Comparison of ENCODE assay signal across 15 cellular contexts in the genomic region with DNA sequence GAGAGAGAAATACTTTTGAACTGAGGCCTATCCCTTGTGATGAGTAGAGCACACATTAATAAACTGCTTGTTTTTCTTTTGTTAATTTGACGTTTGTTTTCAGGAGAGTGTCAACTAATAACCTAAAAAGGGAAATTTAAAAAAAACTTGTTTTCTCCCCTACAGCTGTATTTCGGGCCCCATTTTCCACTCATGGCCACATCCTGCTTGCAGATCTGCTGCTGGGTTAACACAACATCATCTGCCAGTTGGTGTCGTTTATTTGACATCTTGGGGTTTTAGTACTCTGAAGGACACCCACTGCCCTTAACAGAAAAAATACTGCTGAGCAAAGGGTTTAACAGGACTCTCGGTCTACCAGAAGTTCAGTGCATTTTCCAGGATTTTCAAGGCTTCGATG. TPM values are rescaled to one million over a fixed set of nuclear protein-coding genes. Genes with fewer than 3 reads are reported as not detected.
DNase-seq lines count a peak whose midpoint lies in the region; ATAC-seq lines count a peak whose summit lies in the region.
"Had no signal": no experiment of that assay in that cellular context is flagged by ENCODE, and none has a peak within 500 bp of the region (broad histone marks: within the 10 kb centered on the region; RNA-seq: fewer than 3 reads in every experiment).

No MANE protein-coding gene starts in this region.

- no peaks in the 10 kb centered on the region for H3K4me1 ChIP-seq in mesenchymal stem cell (ENCODE audit: control insufficient read depth, insufficient read depth, low read depth, low read length)
- H3K4me1 ChIP-seq: Caco-2 had no signal

- peaks cover 4% of the 10 kb centered on the region for H3K36me3 Mint-ChIP-seq in activated naive CD8-positive, alpha-beta T cell treated with anti-CD3 and anti-CD28 coated beads, Interleukin-2, amount 10 ng/mL, durations not matched to agents 7 days and 5 days

- H4K8ac ChIP-seq in mesenchymal stem cell (ENCODE audit: low read length): no peak overlapping the region

- no peak overlapping the region for H3K27ac ChIP-seq in mesenchymal stem cell (ENCODE audit: low read length, poor library complexity, severe bottlenecking)

- H3K4me1 Mint-ChIP-seq in activated naive CD8-positive, alpha-beta T cell treated with anti-CD3 and anti-CD28 coated beads, Interleukin-2, amount 10 ng/mL, durations not matched to agents 7 days and 5 days: peaks cover 12% of the 10 kb centered on the region

- DNase-seq in activated CD4-positive, alpha-beta T cell treated with anti-CD3 and anti-CD28 coated beads for 4 hours: peak; percentile 19 to 38
- DNase-seq in activated naive CD8-positive, alpha-beta T cell treated with anti-CD3 and anti-CD28 coated beads, Interleukin-2, amount 10 ng/mL, durations not matched to agents 7 days and 5 days: no peak
- DNase-seq in stimulated activated CD8-positive, alpha-beta memory T cell treated with anti-CD3 and anti-CD28 coated beads, Interleukin-15, amount 100 ng/mL, for 24 hours (ENCODE audit: low read depth): peak; percentile 12
- no peak for DNase-seq in DMS153 treated with DMSO at 0.1 percent for 48 hours (lab: John Stamatoyannopoulos, UW; ENCODE audit: unreplicated experiment)
- no peak for DNase-seq in mesenchymal stem cell
- DNase-seq in left ventricle myocardium superior: no peak
- DNase-seq: anterior cingulate cortex, Caco-2, hypothalamus, IMR-90, SK-N-SH had no signal

- H3K36me3 ChIP-seq in mesenchymal stem cell (ENCODE audit: control insufficient read depth in 1 of 2, insufficient read depth in 2 of 2, low read depth in 1 of 2, low read length in 2 of 2): no peaks in the 10 kb centered on the region

- H3K4ac ChIP-seq in mesenchymal stem cell (ENCODE audit: low read depth in 1 of 2, low read length in 2 of 2): no peak overlapping the region

- no peak overlapping the region for H3K4me2 ChIP-seq in mesenchymal stem cell (ENCODE audit: low read length, poor library complexity, severe bottlenecking)
- H3K4me2 ChIP-seq: SK-N-SH had no signal

- no peak overlapping the region for H3K4me3 Mint-ChIP-seq in activated naive CD8-positive, alpha-beta T cell treated with anti-CD3 and anti-CD28 coated beads, Interleukin-2, amount 10 ng/mL, durations not matched to agents 7 days and 5 days

- POLR2A ChIA-PET in activated naive CD8-positive, alpha-beta T cell treated with anti-CD3 and anti-CD28 coated beads, Interleukin-2, amount 10 ng/mL, durations not matched to agents 7 days and 5 days (lab: Charles Lee): no interaction called here

- H2BK15ac ChIP-seq in mesenchymal stem cell (ENCODE audit: low read depth, poor library complexity, severe bottlenecking): no peak overlapping the region

- intact Hi-C loops in left ventricle myocardium superior (cut with micrococcal nuclease): no loop called here

- no peaks in the 10 kb centered on the region for H3K79me1 ChIP-seq in mesenchymal stem cell (replicated peaks; ENCODE audit: low read length, poor library complexity, severe bottlenecking)

- no peak overlapping the region for H2AK5ac ChIP-seq in mesenchymal stem cell (ENCODE audit: low read length, severe bottlenecking)

- WGBS in mesenchymal stem cell: 80% methylated on average over 4 of the region's 5 CpGs

- H2BK120ac ChIP-seq in mesenchymal stem cell (ENCODE audit: low read depth, low read length): no peak overlapping the region

- H2AFZ ChIP-seq in mesenchymal stem cell (ENCODE audit: low read depth, low read length): no peak overlapping the region

- no peak overlapping the region for H3K18ac ChIP-seq in mesenchymal stem cell (ENCODE audit: low read depth in 1 of 2, low read length in 2 of 2)

- H3K4me3 ChIP-seq in mesenchymal stem cell (ENCODE audit: insufficient read depth in 1 of 2, low read depth in 1 of 2, low read length in 2 of 2): no peak overlapping the region

- ATAC-seq in HG02885 (IDR thresholded peaks at IDR 0.05; ENCODE audit: poor library complexity, unreplicated experiment) (peak; percentile 51), GM18858 (IDR thresholded peaks at IDR 0.05; ENCODE audit: unreplicated experiment) (no peak), left ventricle myocardium superior (no peak)
- ATAC-seq in activated naive CD8-positive, alpha-beta T cell treated with anti-CD3 and anti-CD28 coated beads, Interleukin-2, amount 10 ng/mL, durations not matched to agents 7 days and 5 days (ENCODE audit: low read depth): peak; percentile 60

- no peak overlapping the region for H2BK5ac ChIP-seq in mesenchymal stem cell (ENCODE audit: low read depth, low read length, poor library complexity, severe bottlenecking)

- H4K91ac ChIP-seq in mesenchymal stem cell (ENCODE audit: low read length): no peak overlapping the region

- no peak overlapping the region for H3K14ac ChIP-seq in mesenchymal stem cell (ENCODE audit: low read length in 2 of 2)

- peak overlapping the region; percentile 17 for H3K27ac Mint-ChIP-seq in activated naive CD8-positive, alpha-beta T cell treated with anti-CD3 and anti-CD28 coated beads, Interleukin-2, amount 10 ng/mL, durations not matched to agents 7 days and 5 days

- H3K9me3 Mint-ChIP-seq in activated naive CD8-positive, alpha-beta T cell treated with anti-CD3 and anti-CD28 coated beads, Interleukin-2, amount 10 ng/mL, durations not matched to agents 7 days and 5 days: peaks cover 4% of the 10 kb centered on the region

- H3K27me3 ChIP-seq in mesenchymal stem cell (ENCODE audit: control insufficient read depth in 1 of 2, insufficient read depth in 1 of 2, low read length in 2 of 2): no peaks in the 10 kb centered on the region

- H3K27me3 Mint-ChIP-seq in activated naive CD8-positive, alpha-beta T cell treated with anti-CD3 and anti-CD28 coated beads, Interleukin-2, amount 10 ng/mL, durations not matched to agents 7 days and 5 days: peaks cover 8% of the 10 kb centered on the region

- peaks cover 12% of the 10 kb centered on the region for H3K9me3 ChIP-seq in mesenchymal stem cell (ENCODE audit: control insufficient read depth, low read length)
- H3K9me3 ChIP-seq: Caco-2 had no signal

- no peak overlapping the region for H3K23ac ChIP-seq in mesenchymal stem cell (ENCODE audit: low read length in 2 of 2)

- H2BK12ac ChIP-seq in mesenchymal stem cell (ENCODE audit: low read length in 2 of 2): no peak overlapping the region

- H3K9ac ChIP-seq in mesenchymal stem cell (ENCODE audit: low read length): no peak overlapping the region
- H3K9ac ChIP-seq: SK-N-SH had no signal

RNA-seq across cellular contexts. Expression of a gene that starts 0.8 kb away (rescaled TPM):
- 10 to 100 TPM; 44.6 to 45.2 TPM for total RNA-seq in activated naive CD8-positive, alpha-beta T cell treated with anti-CD3 and anti-CD28 coated beads, Interleukin-2, amount 10 ng/mL, durations not matched to agents 7 days and 5 days
- polyA plus RNA-seq in mesenchymal stem cell (2013, experiment 1 of 2): 0.06 TPM
- polyA plus RNA-seq in mesenchymal stem cell (2013, experiment 2 of 2): 0.10 TPM
- total RNA-seq in left ventricle myocardium superior: not detected
- total RNA-seq: Caco-2, IMR-90, myocyte, NCI-H460 had no signal
- polyA plus RNA-seq: IMR-90, SK-N-SH had no signal

Comparison
In these comparisons a context has a peak if more than half of its experiments do, and no peak if none do; other contexts are left out.
1. ATAC-seq: peak in HG02885 (single experiment) and activated naive CD8-positive, alpha-beta T cell treated with anti-CD3 and anti-CD28 coated beads, Interleukin-2, amount 10 ng/mL, durations not matched to agents 7 days and 5 days (single experiment); none in GM18858 (single experiment) and left ventricle myocardium superior (single experiment).
2. DNase-seq: peak in activated CD4-positive, alpha-beta T cell treated with anti-CD3 and anti-CD28 coated beads for 4 hours (2 of 2) and stimulated activated CD8-positive, alpha-beta memory T cell treated with anti-CD3 and anti-CD28 coated beads, Interleukin-15, amount 100 ng/mL, for 24 hours (single experiment); none in activated naive CD8-positive, alpha-beta T cell treated with anti-CD3 and anti-CD28 coated beads, Interleukin-2, amount 10 ng/mL, durations not matched to agents 7 days and 5 days (single experiment), DMS153 treated with DMSO at 0.1 percent for 48 hours (single experiment), mesenchymal stem cell (single experiment) and left ventricle myocardium superior (single experiment).
3. RNA of a gene that starts 0.8 kb away (total RNA-seq): 44.6 to 45.2 TPM in activated naive CD8-positive, alpha-beta T cell treated with anti-CD3 and anti-CD28 coated beads, Interleukin-2, amount 10 ng/mL, durations not matched to agents 7 days and 5 days; not detected in left ventricle myocardium superior (single experiment); every median in the first group is over 10 times any median in the second.